In genomic region chr15:31147456-31147855, GRCh38 we compare ENCODE assay signal across 38 cellular contexts. TPM values are rescaled to one million over a fixed set of nuclear protein-coding genes. Genes with fewer than 3 reads are reported as not detected.
"Had no signal": no experiment of that assay in that cellular context is flagged by ENCODE, and none has a peak within 500 bp of the region (broad histone marks: within the 10 kb centered on the region; RNA-seq: fewer than 3 reads in every experiment).

No MANE protein-coding gene starts in this region.

- H3K27me3 Mint-ChIP-seq: activated CD4-positive, alpha-beta memory T cell treated with anti-CD3 and anti-CD28 coated beads, Interleukin-2, amount 10 ng/mL, durations not matched to agents 7 days and 5 days; stimulated activated naive CD8-positive, alpha-beta T cell treated with anti-CD3 and anti-CD28 coated beads, Interleukin-15, amount 100 ng/mL, for 72 hours had no signal

- H3K9me3 Mint-ChIP-seq: activated CD4-positive, alpha-beta memory T cell treated with anti-CD3 and anti-CD28 coated beads, Interleukin-2, amount 10 ng/mL, durations not matched to agents 7 days and 5 days; activated naive CD4-positive, alpha-beta T cell treated with anti-CD3 and anti-CD28 coated beads, Interleukin-2, amount 10 ng/mL, durations not matched to agents 7 days and 5 days; activated naive CD8-positive, alpha-beta T cell treated with anti-CD3 and anti-CD28 coated beads, Interleukin-2, amount 10 ng/mL, durations not matched to agents 7 days and 5 days; activated T-helper 1 cell treated with anti-CD3 and anti-CD28 coated beads, Interleukin-12 subunit alpha, Interleukin-12 subunit beta, Interleukin-2, Interleukin-4 antibody, amounts not matched to agents 30 ng/mL and 10 ng/mL and 1 ng/mL, durations not matched to agents 14 hours and 24 hours and 36 hours; natural killer cell treated with Interleukin-12 subunit alpha and Interleukin-12 subunit beta and Interleukin-15 and Interleukin-18, amount 100 ng/mL, for 72 hours; stimulated activated memory B cell treated with anti-CD40 and anti-IgM and Interleukin-4, amounts not matched to agents 10 μg/mL and 1 μg/mL and 100 μg/mL, for 72 hours; stimulated activated naive CD8-positive, alpha-beta T cell treated with anti-CD3 and anti-CD28 coated beads, Interleukin-15, amount 100 ng/mL, for 72 hours had no signal

- H3K27me3 ChIP-seq: ascending aorta, brain microvascular endothelial cell, left lung, ovary, upper lobe of left lung, vagina had no signal

- H3K36me3 ChIP-seq: ascending aorta, brain microvascular endothelial cell, heart left ventricle, left lung, lower lobe of right lung, ovary, prostate gland, upper lobe of left lung, vagina had no signal

- H3K4me1 Mint-ChIP-seq: activated CD4-positive, alpha-beta memory T cell treated with anti-CD3 and anti-CD28 coated beads, Interleukin-2, amount 10 ng/mL, durations not matched to agents 7 days and 5 days; activated naive CD4-positive, alpha-beta T cell treated with anti-CD3 and anti-CD28 coated beads, Interleukin-2, amount 10 ng/mL, durations not matched to agents 7 days and 5 days; immature natural killer cell; stimulated activated memory B cell treated with anti-CD40 and anti-IgM and Interleukin-4, amounts not matched to agents 10 μg/mL and 1 μg/mL and 100 μg/mL, for 72 hours had no signal

- H3K4me3 ChIP-seq: ascending aorta, heart left ventricle, left lung, lower lobe of right lung, ovary, prostate gland, upper lobe of left lung, vagina had no signal

- H3K27ac Mint-ChIP-seq: activated CD4-positive, alpha-beta memory T cell treated with anti-CD3 and anti-CD28 coated beads, Interleukin-2, amount 10 ng/mL, durations not matched to agents 7 days and 5 days; activated naive CD8-positive, alpha-beta T cell treated with anti-CD3 and anti-CD28 coated beads, Interleukin-2, amount 10 ng/mL, durations not matched to agents 7 days and 5 days; activated T-helper 1 cell treated with anti-CD3 and anti-CD28 coated beads, Interleukin-12 subunit alpha, Interleukin-12 subunit beta, Interleukin-2, Interleukin-4 antibody, amounts not matched to agents 30 ng/mL and 10 ng/mL and 1 ng/mL, durations not matched to agents 14 hours and 24 hours and 36 hours; stimulated activated memory B cell treated with anti-CD40 and anti-IgM and Interleukin-4, amounts not matched to agents 10 μg/mL and 1 μg/mL and 100 μg/mL, for 72 hours had no signal

- H3K36me3 Mint-ChIP-seq: activated naive CD4-positive, alpha-beta T cell treated with anti-CD3 and anti-CD28 coated beads, Interleukin-2, amount 10 ng/mL, durations not matched to agents 7 days and 5 days; activated naive CD8-positive, alpha-beta T cell treated with anti-CD3 and anti-CD28 coated beads, Interleukin-2, amount 10 ng/mL, durations not matched to agents 7 days and 5 days; immature natural killer cell; natural killer cell treated with Interleukin-12 subunit alpha and Interleukin-12 subunit beta and Interleukin-15 and Interleukin-18, amount 100 ng/mL, for 72 hours; stimulated activated memory B cell treated with anti-CD40 and anti-IgM and Interleukin-4, amounts not matched to agents 10 μg/mL and 1 μg/mL and 100 μg/mL, for 72 hours had no signal

- H3K9me3 ChIP-seq: ascending aorta, heart left ventricle, left lung, lower lobe of right lung, ovary, prostate gland, upper lobe of left lung, vagina had no signal

- ATAC-seq: activated CD4-positive, CD25-positive, alpha-beta regulatory T cell treated with anti-CD3 and anti-CD28 coated beads, Interleukin-2, amount 50 U/mL, for 24 hours; esophagus mucosa; heart left ventricle; left lung; lower lobe of right lung; natural killer cell treated with Interleukin-12 subunit alpha and Interleukin-12 subunit beta and Interleukin-15 and Interleukin-18, amount 100 ng/mL, for 72 hours; sciatic nerve; stimulated activated memory B cell treated with anti-CD40 and anti-IgM and Interleukin-4, amounts not matched to agents 10 μg/mL and 1 μg/mL and 100 μg/mL, for 72 hours; stimulated activated naive CD8-positive, alpha-beta T cell treated with anti-CD3 and anti-CD28 coated beads, Interleukin-15, amount 100 ng/mL, for 72 hours had no signal

- H3K4me1 ChIP-seq: ascending aorta, heart left ventricle, left lung, lower lobe of right lung, prostate gland, upper lobe of left lung had no signal

- H3K27ac ChIP-seq: ascending aorta, brain microvascular endothelial cell, heart left ventricle, left lung, lower lobe of right lung, ovary, prostate gland, upper lobe of left lung, vagina, VCaP had no signal

- H3K4me3 Mint-ChIP-seq: activated CD4-positive, alpha-beta memory T cell treated with anti-CD3 and anti-CD28 coated beads, Interleukin-2, amount 10 ng/mL, durations not matched to agents 7 days and 5 days; activated naive CD4-positive, alpha-beta T cell treated with anti-CD3 and anti-CD28 coated beads, Interleukin-2, amount 10 ng/mL, durations not matched to agents 7 days and 5 days; activated naive CD8-positive, alpha-beta T cell treated with anti-CD3 and anti-CD28 coated beads, Interleukin-2, amount 10 ng/mL, durations not matched to agents 7 days and 5 days; activated T-helper 1 cell treated with anti-CD3 and anti-CD28 coated beads, Interleukin-12 subunit alpha, Interleukin-12 subunit beta, Interleukin-2, Interleukin-4 antibody, amounts not matched to agents 30 ng/mL and 10 ng/mL and 1 ng/mL, durations not matched to agents 14 hours and 24 hours and 36 hours; immature natural killer cell; natural killer cell treated with Interleukin-12 subunit alpha and Interleukin-12 subunit beta and Interleukin-15 and Interleukin-18, amount 100 ng/mL, for 72 hours; stimulated activated memory B cell treated with anti-CD40 and anti-IgM and Interleukin-4, amounts not matched to agents 10 μg/mL and 1 μg/mL and 100 μg/mL, for 72 hours; stimulated activated naive CD8-positive, alpha-beta T cell treated with anti-CD3 and anti-CD28 coated beads, Interleukin-15, amount 100 ng/mL, for 72 hours had no signal

- DNase-seq: activated CD4-positive, alpha-beta memory T cell treated with anti-CD3 and anti-CD28 coated beads, Interleukin-2, amount 10 ng/mL, durations not matched to agents 7 days and 5 days; activated CD4-positive, alpha-beta T cell treated with anti-CD3 and anti-CD28 coated beads for 48 hours; activated effector memory CD4-positive, alpha-beta T cell treated with anti-CD3 and anti-CD28 coated beads, Interleukin-2, amount 50 U/mL, for 16 hours; activated naive CD4-positive, alpha-beta T cell treated with anti-CD3 and anti-CD28 coated beads, Interleukin-2, amount 10 ng/mL, durations not matched to agents 7 days and 5 days; activated naive CD8-positive, alpha-beta T cell treated with anti-CD3 and anti-CD28 coated beads, Interleukin-2, amount 10 ng/mL, durations not matched to agents 7 days and 5 days; brain microvascular endothelial cell; caudate nucleus; cortex of kidney; foreskin fibroblast; heart left ventricle; hypothalamus; immature natural killer cell; left lung; lower lobe of right lung; mesenchymal stem cell; ovary; small intestine; stimulated activated CD4-positive, alpha-beta T cell treated with anti-CD3 and anti-CD28 coated beads, Interleukin-1b, Interleukin-23, amount 100 ng/mL, for 48 hours; stimulated activated CD4-positive, alpha-beta T cell treated with anti-CD3 and anti-CD28 coated beads, Interleukin-4, amount 100 ng/mL, for 4 hours; stimulated activated CD8-positive, alpha-beta memory T cell treated with anti-CD3 and anti-CD28 coated beads, Interleukin-4, amount 100 ng/mL, for 48 hours; stimulated activated naive CD8-positive, alpha-beta T cell treated with anti-CD3 and anti-CD28 coated beads, Interleukin-15, amount 100 ng/mL, for 72 hours; substantia nigra; T-helper 9 cell; upper lobe of left lung had no signal

RNA-seq across cellular contexts. Expression of gene TRPM1, which starts 45.9 kb away (rescaled TPM):
- total RNA-seq: activated CD4-positive, alpha-beta memory T cell treated with anti-CD3 and anti-CD28 coated beads, Interleukin-2, amount 10 ng/mL, durations not matched to agents 7 days and 5 days; activated naive CD8-positive, alpha-beta T cell treated with anti-CD3 and anti-CD28 coated beads, Interleukin-2, amount 10 ng/mL, durations not matched to agents 7 days and 5 days; activated T-helper 1 cell treated with anti-CD3 and anti-CD28 coated beads, Interleukin-12 subunit alpha, Interleukin-12 subunit beta, Interleukin-2, Interleukin-4 antibody, amounts not matched to agents 30 ng/mL and 10 ng/mL and 1 ng/mL, durations not matched to agents 14 hours and 24 hours and 36 hours; ascending aorta; chondrocyte; esophagus mucosa; heart left ventricle; kidney epithelial cell; left lung; lower lobe of right lung; mononuclear cell; natural killer cell treated with Interleukin-12 subunit alpha and Interleukin-12 subunit beta and Interleukin-15 and Interleukin-18, amount 100 ng/mL, for 72 hours; ovary; sciatic nerve; T-helper 1 cell treated with Interleukin-12 subunit alpha and Interleukin-12 subunit beta and Interleukin-4 antibody, amounts not matched to agents 30 ng/mL and 1 ng/mL, for 36 hours; upper lobe of left lung; vagina had no signal
